ENCODE assay signal across 13 cellular contexts in the genomic region with DNA sequence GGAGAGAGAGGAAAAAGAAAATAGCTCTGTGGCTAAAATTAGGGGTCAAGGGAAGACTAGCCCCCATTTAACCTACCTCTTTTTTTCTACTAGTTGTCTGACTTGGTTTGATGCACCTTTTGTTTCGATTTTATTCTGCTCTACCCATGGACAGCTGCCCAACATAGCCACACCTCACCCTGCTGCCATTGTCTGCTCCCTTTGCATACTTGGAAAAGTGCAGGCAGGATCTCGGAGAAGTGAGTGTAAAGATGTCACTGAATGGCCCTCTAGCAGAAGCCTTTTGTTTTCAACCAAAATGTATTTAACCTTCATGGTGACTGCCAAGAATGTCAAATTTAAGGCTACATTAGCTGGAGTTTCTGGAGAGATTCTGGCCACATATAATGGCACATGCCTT.
A peak's percentile ranks its signal among the peaks of the same experiment; 100 is the strongest.
DNase-seq lines count a peak whose midpoint lies in the region; ATAC-seq and TF ChIP-seq lines count a peak whose summit lies in the region.
"Had no signal": no experiment of that assay in that cellular context is flagged by ENCODE, and none has a peak within 500 bp of the region (broad histone marks: within the 10 kb centered on the region; RNA-seq: fewer than 3 reads in every experiment).

No MANE protein-coding gene starts in this region.

- peaks cover 0 to 15% (median 0%) of the 10 kb centered on the region in 11 experiments; a peak in 2 of 22 replicates for H3K36me3 ChIP-seq in BLaER1 treated with 17β-estradiol and CSF1 and Interleukin-3, amounts not matched to agents 10 nM and 100 nM
- H3K36me3 ChIP-seq: adrenal gland, prostate gland had no signal

- H3K4me1 Mint-ChIP-seq in IgD-negative memory B cell (peaks cover 53 to 73% (median 54%) of the 10 kb centered on the region in 3 donors), neural crest cell (peaks cover 86% of the 10 kb centered on the region)

- DNase-seq in cerebellum (ENCODE audit: low spot score) = peak; percentile 61
- no peak for DNase-seq in neural crest cell (ENCODE audit: low read depth, low spot score)
- DNase-seq in stimulated activated naive CD4-positive, alpha-beta T cell (lab: John Stamatoyannopoulos, UW) = no peak
- DNase-seq: NK-92 treated with Interleukin-12 subunit alpha and Interleukin-12 subunit beta, amount 100 ng/mL, for 24 hours; stimulated activated CD4-positive, alpha-beta T cell treated with anti-CD3 and anti-CD28 coated beads, Interleukin-1b, Interleukin-23, amount 100 ng/mL, for 48 hours; stimulated activated CD8-positive, alpha-beta memory T cell treated with anti-CD3 and anti-CD28 coated beads, Interleukin-4, amount 100 ng/mL, for 48 hours had no signal

- TF ChIP-seq CTCF in neural crest cell (conservative IDR thresholded peaks at IDR 0.05) = no peak

- peaks cover 0 to 79% (median 8%) of the 10 kb centered on the region in 11 experiments; a peak in 9 of 22 replicates for H4K20me1 ChIP-seq in BLaER1 treated with 17β-estradiol and CSF1 and Interleukin-3, amounts not matched to agents 10 nM and 100 nM

- ATAC-seq in GM21528 (IDR thresholded peaks at IDR 0.05; ENCODE audit: low FRiP score, unreplicated experiment) (no peak), GM19035 (IDR thresholded peaks at IDR 0.05; ENCODE audit: unreplicated experiment) (no peak), HG03039 (IDR thresholded peaks at IDR 0.05; ENCODE audit: unreplicated experiment) (no peak)

- H3K4me1 ChIP-seq in BLaER1 treated with 17β-estradiol and CSF1 and Interleukin-3, amounts not matched to agents 10 nM and 100 nM = peaks cover 0 to 32% (median 23%) of the 10 kb centered on the region in 10 experiments; a peak in 17 of 20 replicates
- H3K4me1 ChIP-seq: prostate gland had no signal

- H3K27me3 Mint-ChIP-seq in IgD-negative memory B cell = no peaks in the 10 kb centered on the region
- H3K27me3 Mint-ChIP-seq in neural crest cell (ENCODE audit: low read depth) = no peaks in the 10 kb centered on the region

- H3K9ac ChIP-seq in BLaER1 treated with 17β-estradiol and CSF1 and Interleukin-3, amounts not matched to agents 10 nM and 100 nM = no peak overlapping the region

- no peak overlapping the region for H3K4me3 ChIP-seq in BLaER1 treated with 17β-estradiol and CSF1 and Interleukin-3, amounts not matched to agents 10 nM and 100 nM
- H3K4me3 ChIP-seq: adrenal gland, prostate gland had no signal

- H3K9me3 ChIP-seq in BLaER1 treated with 17β-estradiol and CSF1 and Interleukin-3, amounts not matched to agents 10 nM and 100 nM (replicated peaks in 1 of 11) = peaks cover 0 to 8% (median 5%) of the 10 kb centered on the region in 11 experiments; a peak in 7 of 22 replicates
- H3K9me3 ChIP-seq: adrenal gland, prostate gland had no signal

- H3K27ac Mint-ChIP-seq in IgD-negative memory B cell (peak overlapping the region in 2 of 3 donors; percentile 47 to 79), neural crest cell (ENCODE audit: unreplicated experiment) (peak overlapping the region; percentile 76)

- peak overlapping the region in 10 of 11 experiments; percentile 4 to 62 (median 51); a peak in 16 of 22 replicates for H3K4me2 ChIP-seq in BLaER1 treated with 17β-estradiol and CSF1 and Interleukin-3, amounts not matched to agents 10 nM and 100 nM

- no peak overlapping the region for H3K27ac ChIP-seq in BLaER1 treated with 17β-estradiol and CSF1 and Interleukin-3, amounts not matched to agents 10 nM and 100 nM

- H3K36me3 Mint-ChIP-seq in IgD-negative memory B cell = peaks cover 15% of the 10 kb centered on the region
- H3K36me3 Mint-ChIP-seq in neural crest cell (ENCODE audit: low read depth) = peaks cover 14% of the 10 kb centered on the region

- H3K4me3 Mint-ChIP-seq in IgD-negative memory B cell (peak overlapping the region in 1 of 4 donors; percentile 69), neural crest cell (peak overlapping the region; percentile 81)

- H3K27me3 ChIP-seq in BLaER1 treated with 17β-estradiol and CSF1 and Interleukin-3, amounts not matched to agents 10 nM and 100 nM = peaks cover 0 to 100% (median 0%) of the 10 kb centered on the region in 11 experiments; a peak in 8 of 22 replicates

- H3K9me3 Mint-ChIP-seq in IgD-negative memory B cell = no peaks in the 10 kb centered on the region
- H3K9me3 Mint-ChIP-seq in neural crest cell = no peaks in the 10 kb centered on the region
